Comparison of ENCODE assay signal across 8 cellular contexts in genomic region chr16:31010539-31010938, GRCh38. TPM values are rescaled to one million over a fixed set of nuclear protein-coding genes. Genes with fewer than 3 reads are reported as not detected.
A peak's percentile ranks its signal among the peaks of the same experiment; 100 is the strongest.
DNase-seq lines count a peak whose midpoint lies in the region; ATAC-seq and TF ChIP-seq lines count a peak whose summit lies in the region.

Gene STX1B (minus strand): TSS chr16:31010638. CDS start chr16:31010396, 242 bp downstream.

- TF ChIP-seq EP300 in gastroesophageal sphincter (IDR thresholded peaks at IDR 0.05) = no peak

- H2BK12ac ChIP-seq in neuronal stem cell (ENCODE audit: low read length) = peak within 1 kb of the TSS; percentile 25

- in situ Hi-C loops in mammary epithelial cell (cut with MboI; ENCODE audit: low sequenced_read_pairs in 2 of 2) = no loop called here

- H3K36me3 ChIP-seq in ES-I3 (ENCODE audit: insufficient read depth, low read length) = no peaks in the 10 kb centered on the region
- no peaks in the 10 kb centered on the region for H3K36me3 ChIP-seq in WERI-Rb-1
- H3K36me3 ChIP-seq in mammary epithelial cell (ENCODE audit: insufficient read depth, low read length) = no peaks in the 10 kb centered on the region
- H3K36me3 ChIP-seq in neuronal stem cell (replicated peaks in 1 of 2; ENCODE audit: control insufficient read depth in 2 of 2, insufficient read depth in 2 of 2, low read length in 2 of 2) = no peaks in the 10 kb centered on the region
- H3K36me3 ChIP-seq in gastroesophageal sphincter = no peaks in the 10 kb centered on the region

- TF ChIP-seq CTCF in WERI-Rb-1 (IDR thresholded peaks at IDR 0.05; ENCODE audit: low read depth, low read length) (no peak), mammary epithelial cell (conservative IDR thresholded peaks at IDR 0.05 in 1 of 2, IDR thresholded peaks at IDR 0.05 in 1 of 2; ENCODE audit: extremely low read depth in 1 of 2, insufficient read depth in 1 of 2, low read depth in 1 of 2, low read length in 2 of 2) (no peak), gastroesophageal sphincter (IDR thresholded peaks at IDR 0.05) (no peak)

- H3K14ac ChIP-seq in neuronal stem cell (ENCODE audit: low read length) = peak within 1 kb of the TSS; percentile 3

- H3K4me1 ChIP-seq in ES-I3 (ENCODE audit: insufficient read depth, low read length) (peaks cover 17% of the 10 kb centered on the region; the same call in 1 of the 2 replicates), mammary epithelial cell (ENCODE audit: insufficient read depth, low read length) (no peaks in the 10 kb centered on the region), neuronal stem cell (ENCODE audit: control insufficient read depth in 2 of 2, insufficient read depth in 1 of 2, low read depth in 1 of 2, low read length in 2 of 2) (peaks cover 13 to 18% of the 10 kb centered on the region in 2 donors), gastroesophageal sphincter (peaks cover 0 to 8% (median 0%) of the 10 kb centered on the region in 3 donors)

- H2AFZ ChIP-seq in mammary epithelial cell (ENCODE audit: low read depth, low read length) = peak within 1 kb of the TSS; percentile 40
- H2AFZ ChIP-seq in neuronal stem cell (ENCODE audit: low read length) = peak within 1 kb of the TSS; percentile 94

- intact Hi-C loops in mammary epithelial cell (cut with micrococcal nuclease) = no loop called here

- H3K9ac ChIP-seq in ES-I3 (ENCODE audit: low read depth, low read length) (peak within 1 kb of the TSS; percentile 28; the same call in 1 of the 2 replicates), mammary epithelial cell (ENCODE audit: insufficient read depth, low read length) (no peak within 1 kb of the TSS), neuronal stem cell (ENCODE audit: low read depth, low read length, poor library complexity) (peak within 1 kb of the TSS; percentile 71)

- DNase-seq in WERI-Rb-1 = peak; percentile 89
- DNase-seq in mammary epithelial cell = no peak
- peak; percentile 59 for DNase-seq in neuronal stem cell (ENCODE audit: low spot score)
- no peak for DNase-seq in NCI-H2029 (lab: John Stamatoyannopoulos, UW)
- no peak for DNase-seq in inferior parietal cortex (ENCODE audit: extremely low spot score)
- DNase-seq in NK-92 (lab: John Stamatoyannopoulos, UW; ENCODE audit: unreplicated experiment) = no peak

- no peaks in the 10 kb centered on the region for H3K79me2 ChIP-seq in mammary epithelial cell (ENCODE audit: insufficient read depth, low read length)

- peak within 1 kb of the TSS; percentile 51 for H2BK15ac ChIP-seq in neuronal stem cell (ENCODE audit: low read length)

- H3K18ac ChIP-seq in neuronal stem cell (ENCODE audit: low read length) = peak within 1 kb of the TSS; percentile 78

- H2AK5ac ChIP-seq in neuronal stem cell (ENCODE audit: low read depth, low read length) = peak within 1 kb of the TSS; percentile 59

- H3K4me3 ChIP-seq in WERI-Rb-1 (ENCODE audit: low read depth, low read length) = peak within 1 kb of the TSS; percentile 42
- no peak within 1 kb of the TSS for H3K4me3 ChIP-seq in mammary epithelial cell (replicated peaks in 1 of 3; ENCODE audit: insufficient read depth in 1 of 3, low read depth in 2 of 3, low read length in 3 of 3)
- H3K4me3 ChIP-seq in neuronal stem cell (ENCODE audit: low read length in 2 of 2) = peak within 1 kb of the TSS; percentile 54 to 74
- peak within 1 kb of the TSS in 1 of 2 donors; percentile 28 for H3K4me3 ChIP-seq in gastroesophageal sphincter

- ATAC-seq in gastroesophageal sphincter = no peak

- H3K23ac ChIP-seq in neuronal stem cell (ENCODE audit: low read depth, low read length, poor library complexity) = peak within 1 kb of the TSS; percentile 35

- H2BK5ac ChIP-seq in neuronal stem cell (ENCODE audit: low read length) = no peak within 1 kb of the TSS

- H4K91ac ChIP-seq in neuronal stem cell (ENCODE audit: low read depth, low read length, poor library complexity) = peak within 1 kb of the TSS; percentile 14

- CTCF ChIA-PET in mammary epithelial cell (lab: Charles Lee; ENCODE audit: low non-redundant PET) = no interaction called here

- no peak within 1 kb of the TSS for H2BK120ac ChIP-seq in neuronal stem cell (ENCODE audit: low read depth, low read length)

- peak within 1 kb of the TSS; percentile 18 for H3K4me2 ChIP-seq in mammary epithelial cell (ENCODE audit: insufficient read depth, low read depth, low read length)
- peak within 1 kb of the TSS; percentile 76 for H3K4me2 ChIP-seq in neuronal stem cell (ENCODE audit: insufficient read depth, low read length, poor library complexity, severe bottlenecking)

- H3K9me3 ChIP-seq in ES-I3 (ENCODE audit: control insufficient read depth, insufficient read depth, low read length) (no peaks in the 10 kb centered on the region), WERI-Rb-1 (ENCODE audit: severe bottlenecking) (no peaks in the 10 kb centered on the region), mammary epithelial cell (replicated peaks; ENCODE audit: insufficient read depth, low read length) (no peaks in the 10 kb centered on the region), neuronal stem cell (replicated peaks in 1 of 2; ENCODE audit: control insufficient read depth in 2 of 2, insufficient read depth in 1 of 2, low read depth in 1 of 2, low read length in 2 of 2) (no peaks in the 10 kb centered on the region), gastroesophageal sphincter (no peaks in the 10 kb centered on the region)

- H4K8ac ChIP-seq in neuronal stem cell (ENCODE audit: low read depth, low read length) = peak within 1 kb of the TSS; percentile 26

- dilution Hi-C loops in mammary epithelial cell (cut with HindIII; ENCODE audit: low sequenced_read_pairs) = no loop called here

- WGBS in mammary epithelial cell (ENCODE audit: low coverage, missing lambda C conversion rate) = 0% methylated on average over 1 of the region's 36 CpGs
- no CpG with 5 or more reads among the region's 36 CpGs for WGBS in neuronal stem cell (ENCODE audit: extremely low coverage in 2 of 2, insufficient read length in 2 of 2, insufficient replicate concordance in 1 of 2), 2 donors
- WGBS in gastroesophageal sphincter (ENCODE audit: low coverage in 1 of 2), 2 donors = 0% methylated on average over 3 of the region's 36 CpGs; no CpG with 5 or more reads in 1 of the 2 donors

- BruUV-seq in mammary epithelial cell (replicated peaks; lab: Mats Ljungman, UMichigan) = no TSS peak

- TF ChIP-seq POLR2A in gastroesophageal sphincter (IDR thresholded peaks at IDR 0.05) = no peak

- H3K27ac ChIP-seq in WERI-Rb-1 (no peak within 1 kb of the TSS), mammary epithelial cell (ENCODE audit: insufficient read depth, low read depth, low read length) (no peak within 1 kb of the TSS), neuronal stem cell (replicated peaks; ENCODE audit: low read length) (no peak within 1 kb of the TSS), gastroesophageal sphincter (no peak within 1 kb of the TSS)

- no peaks in the 10 kb centered on the region for H4K20me1 ChIP-seq in mammary epithelial cell (ENCODE audit: insufficient read depth, low read length)

- H3K79me1 ChIP-seq in neuronal stem cell (ENCODE audit: low read depth, low read length) = no peaks in the 10 kb centered on the region

- H3K27me3 ChIP-seq in WERI-Rb-1 (ENCODE audit: insufficient read depth, low read depth, severe bottlenecking) = no peaks in the 10 kb centered on the region
- H3K27me3 ChIP-seq in mammary epithelial cell (ENCODE audit: insufficient read depth, low read length) = peaks cover 6% of the 10 kb centered on the region
- peaks cover 0 to 3% (median 3%) of the 10 kb centered on the region in 3 experiments for H3K27me3 ChIP-seq in neuronal stem cell (ENCODE audit: control insufficient read depth in 3 of 3, insufficient read depth in 3 of 3, low read depth in 1 of 3, low read length in 3 of 3)
- peaks cover 87% of the 10 kb centered on the region for H3K27me3 ChIP-seq in gastroesophageal sphincter

- no peak within 1 kb of the TSS for H3K4ac ChIP-seq in neuronal stem cell (ENCODE audit: low read length)

RNA-seq across cellular contexts. Expression of gene STX1B, which starts in this region (rescaled TPM):
- 1 to 10 TPM in 1 of 2 donors, under 1 TPM in 1; 0.33 to 1.1 TPM for total RNA-seq in mammary epithelial cell
- 0.80 TPM for polyA plus RNA-seq in mammary epithelial cell
- 0.16 TPM for polyA minus RNA-seq in mammary epithelial cell
- polyA plus RNA-seq in neuronal stem cell (2013, experiment 1 of 2) = 11.9 TPM
- polyA plus RNA-seq in neuronal stem cell (2013, experiment 2 of 2) = 10.7 TPM
- total RNA-seq in gastroesophageal sphincter = 1 to 10 TPM in 2 of 4 donors, under 1 TPM in 1, not detected in 1; 0.54 to 3.3 (median 1.9) TPM

Comparison
In these comparisons a context has a peak if more than half of its experiments do, and no peak if none do; other contexts are left out.
1. DNase-seq: peak in WERI-Rb-1 (single experiment) and neuronal stem cell (single experiment); none in mammary epithelial cell (single experiment), NCI-H2029 (single experiment), inferior parietal cortex (single experiment) and NK-92 (single experiment).
2. H3K4me3 ChIP-seq: peak in WERI-Rb-1 (single experiment) and neuronal stem cell (2 of 2); none in mammary epithelial cell (0 of 3).